In the genomic region with DNA sequence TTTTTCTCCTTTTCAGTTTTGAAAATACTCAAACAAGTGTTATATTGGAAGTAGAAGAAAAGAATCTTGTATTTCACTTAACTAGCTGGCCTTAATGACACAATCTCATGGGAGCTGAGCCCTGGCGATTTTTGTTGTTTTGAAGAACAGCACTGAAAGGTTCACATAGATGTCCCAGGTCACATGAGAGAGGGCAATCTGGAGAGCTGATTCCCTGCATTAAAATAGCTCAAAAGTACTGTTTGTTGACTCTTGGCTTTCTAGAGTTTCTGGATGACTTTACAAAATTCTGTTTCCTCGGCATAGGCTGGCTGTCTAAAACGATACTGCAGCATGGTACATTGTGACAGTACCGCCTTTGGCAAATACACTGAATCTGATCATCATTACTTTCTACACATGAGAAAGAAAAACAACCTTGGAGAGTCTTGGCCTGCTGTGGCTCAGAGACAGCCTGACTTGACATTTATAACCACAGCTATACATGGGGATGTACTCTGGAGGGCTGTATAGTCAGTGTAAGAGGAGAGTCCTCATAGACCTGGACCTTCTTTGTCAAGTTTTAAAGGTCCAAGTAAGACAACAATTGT, we compare ENCODE assay signal across 20 cellular contexts.
A peak's percentile ranks its signal among the peaks of the same experiment; 100 is the strongest.
DNase-seq lines count a peak whose midpoint lies in the region; ATAC-seq and TF ChIP-seq lines count a peak whose summit lies in the region.
"Had no signal": no experiment of that assay in that cellular context is flagged by ENCODE, and none has a peak within 500 bp of the region (broad histone marks: within the 10 kb centered on the region; RNA-seq: fewer than 3 reads in every experiment).

No MANE protein-coding gene starts in this region.

- no peak overlapping the region for H3K27ac ChIP-seq in HEK293 (ENCODE audit: extremely low read depth, low read depth, low read length)
- H3K27ac ChIP-seq in spleen = peak overlapping the region in 7 of 8 donors; percentile 29 to 71 (median 59)
- no peak overlapping the region for H3K27ac ChIP-seq in H9 (ENCODE audit: insufficient read length, low read depth, low read length)
- H3K27ac ChIP-seq: foreskin keratinocyte had no signal

- H3K9me3 Mint-ChIP-seq in chondrocyte (ENCODE audit: low read depth) = no peaks in the 10 kb centered on the region
- no peaks in the 10 kb centered on the region for H3K9me3 Mint-ChIP-seq in H9
- H3K9me3 Mint-ChIP-seq: activated naive CD4-positive, alpha-beta T cell treated with anti-CD3 and anti-CD28 coated beads, Interleukin-2, amount 10 ng/mL, durations not matched to agents 7 days and 5 days; endodermal cell; T-helper 1 cell treated with Interleukin-12 subunit alpha and Interleukin-12 subunit beta and Interleukin-4 antibody, amounts not matched to agents 30 μg/mL and 1 μg/mL, for 36 hours had no signal

- no peak for TF ChIP-seq POLR2A in spleen (IDR thresholded peaks at IDR 0.05)

- H3K14ac ChIP-seq in H9 (ENCODE audit: insufficient read depth, low read length) = no peak overlapping the region

- H3K9ac ChIP-seq in H9 (ENCODE audit: extremely low read depth, insufficient read length, low read length) = no peak overlapping the region

- H4K91ac ChIP-seq in H9 (ENCODE audit: insufficient read length, low read depth, low read length) = no peak overlapping the region

- POLR2A ChIA-PET in HEK293 (lab: Yijun Ruan, JAX) = no interaction called here

- no peak overlapping the region for H2BK120ac ChIP-seq in H9 (ENCODE audit: low read depth, low read length, poor library complexity, severe bottlenecking)

- H3K4me3 Mint-ChIP-seq in chondrocyte (ENCODE audit: unreplicated experiment) = peak overlapping the region; percentile 73
- no peak overlapping the region for H3K4me3 Mint-ChIP-seq in H9
- H3K4me3 Mint-ChIP-seq: activated naive CD4-positive, alpha-beta T cell treated with anti-CD3 and anti-CD28 coated beads, Interleukin-2, amount 10 ng/mL, durations not matched to agents 7 days and 5 days; endodermal cell; T-helper 1 cell treated with Interleukin-12 subunit alpha and Interleukin-12 subunit beta and Interleukin-4 antibody, amounts not matched to agents 30 μg/mL and 1 μg/mL, for 36 hours had no signal

- peak; percentile 70 for ATAC-seq in left colon
- no peak for ATAC-seq in GM18867 (IDR thresholded peaks at IDR 0.05; ENCODE audit: unreplicated experiment)
- ATAC-seq: activated CD4-positive, CD25-positive, alpha-beta regulatory T cell treated with anti-CD3 and anti-CD28 coated beads, Interleukin-2, amount 50 U/mL, for 24 hours; foreskin keratinocyte; K562 had no signal

- H3K4me1 ChIP-seq in HEK293 (ENCODE audit: control insufficient read depth, insufficient read depth, low read length) (no peaks in the 10 kb centered on the region; the same call in 1 of the 2 replicates), spleen (no peaks in the 10 kb centered on the region), H9 (ENCODE audit: insufficient read depth, low read length) (peaks cover 25% of the 10 kb centered on the region; the same call in 1 of the 2 replicates)
- H3K4me1 ChIP-seq: foreskin keratinocyte had no signal

- no peak overlapping the region for H3K23ac ChIP-seq in H9 (ENCODE audit: insufficient read length, low read depth, low read length)

- H3K4me1 Mint-ChIP-seq in chondrocyte (ENCODE audit: low read depth) (peaks cover 48% of the 10 kb centered on the region), H9 (peaks cover 59 to 66% of the 10 kb centered on the region in 2 experiments)
- H3K4me1 Mint-ChIP-seq: activated naive CD4-positive, alpha-beta T cell treated with anti-CD3 and anti-CD28 coated beads, Interleukin-2, amount 10 ng/mL, durations not matched to agents 7 days and 5 days had no signal

- no peaks in the 10 kb centered on the region for H3K27me3 ChIP-seq in spleen (replicated peaks in 1 of 7)
- no peaks in the 10 kb centered on the region for H3K27me3 ChIP-seq in H9 (ENCODE audit: insufficient read depth, low read length)
- H3K27me3 ChIP-seq: foreskin keratinocyte had no signal

- no peak overlapping the region for H3K4me3 ChIP-seq in HEK293 (ENCODE audit: low read depth, low read length)
- peak overlapping the region in 6 of 8 donors; percentile 6 to 56 (median 21) for H3K4me3 ChIP-seq in spleen
- H3K4me3 ChIP-seq: K562 had no signal

- TF ChIP-seq CTCF in HEK293 (tag by site-specific recombination; IDR thresholded peaks at IDR 0.05) = no peak
- no peak for TF ChIP-seq CTCF in chondrocyte (IDR thresholded peaks at IDR 0.05)
- no peak for TF ChIP-seq CTCF in spleen (IDR thresholded peaks at IDR 0.05 in 8 of 11, conservative IDR thresholded peaks at IDR 0.05 in 3 of 11)
- no peak for TF ChIP-seq CTCF in H9 (conservative IDR thresholded peaks at IDR 0.05)

- H2BK20ac ChIP-seq in H9 (ENCODE audit: low read depth, low read length, poor library complexity, severe bottlenecking) = no peak overlapping the region

- H4K8ac ChIP-seq in H9 (replicated peaks; ENCODE audit: insufficient read length, low read depth, low read length) = no peak overlapping the region

- no peak overlapping the region for H3K4me2 ChIP-seq in H9 (ENCODE audit: insufficient read depth, insufficient read length, low read length)

- no peak overlapping the region for H2BK15ac ChIP-seq in H9 (ENCODE audit: low read depth, low read length)

- no peak overlapping the region for H4K5ac ChIP-seq in H9 (ENCODE audit: insufficient read length, low read depth, low read length)

- H3K79me1 ChIP-seq in H9 (ENCODE audit: insufficient read depth, low read depth, low read length, poor library complexity, severe bottlenecking) = no peaks in the 10 kb centered on the region

- 57 to 80% (median 58%) methylated on average over 4 of the region's 4 CpGs for WGBS in spleen, 5 donors
- no CpG with 5 or more reads among the region's 4 CpGs for WGBS in H9 (ENCODE audit: extremely low coverage, insufficient read length, low lambda C conversion rate)

- CTCF ChIA-PET in HEK293 (lab: Yijun Ruan, JAX) = interaction anchor here (0.6 to 1.6 kb wide), 5 partner anchors 8 to 366 kb away, joined by 3 to 6 read pairs (median 4); no protein-coding TSS in a partner anchor

- H3K36me3 Mint-ChIP-seq in chondrocyte (ENCODE audit: low read depth) (peaks cover 14% of the 10 kb centered on the region), H9 (ENCODE audit: insufficient read depth in 1 of 3, low read depth in 3 of 3) (peaks cover 0 to 23% (median 3%) of the 10 kb centered on the region in 3 experiments; a peak in 4 of 7 replicates)
- H3K36me3 Mint-ChIP-seq: activated naive CD4-positive, alpha-beta T cell treated with anti-CD3 and anti-CD28 coated beads, Interleukin-2, amount 10 ng/mL, durations not matched to agents 7 days and 5 days had no signal

- H3K27me3 Mint-ChIP-seq in chondrocyte (ENCODE audit: low read depth) (no peaks in the 10 kb centered on the region), H9 (ENCODE audit: low read depth) (no peaks in the 10 kb centered on the region)

- no peak overlapping the region for H3K18ac ChIP-seq in H9 (ENCODE audit: insufficient read length, low read depth, low read length)

- H3K56ac ChIP-seq in H9 (ENCODE audit: insufficient read length, low read depth, low read length) = no peak overlapping the region

- H3K27ac Mint-ChIP-seq in chondrocyte (ENCODE audit: unreplicated experiment) = peak overlapping the region; percentile 58
- peak overlapping the region in 1 of 3 experiments; percentile 27; a peak in 3 of 7 replicates for H3K27ac Mint-ChIP-seq in H9
- H3K27ac Mint-ChIP-seq: activated naive CD4-positive, alpha-beta T cell treated with anti-CD3 and anti-CD28 coated beads, Interleukin-2, amount 10 ng/mL, durations not matched to agents 7 days and 5 days; endodermal cell; T-helper 1 cell treated with Interleukin-12 subunit alpha and Interleukin-12 subunit beta and Interleukin-4 antibody, amounts not matched to agents 30 μg/mL and 1 μg/mL, for 36 hours had no signal

- intact Hi-C loops in left colon (cut with DNase I, micrococcal nuclease) (no loop called here), spleen (cut with DNase I; ENCODE audit: low total_unique reads) (no loop called here)

- no peaks in the 10 kb centered on the region for H4K20me1 ChIP-seq in H9 (ENCODE audit: control insufficient read depth, insufficient read depth, insufficient read length)

- no peak overlapping the region for H3T11ph ChIP-seq in H9 (ENCODE audit: low read length)

- H3K23me2 ChIP-seq in H9 (ENCODE audit: insufficient read length, low read depth, low read length, poor library complexity, severe bottlenecking) = no peaks in the 10 kb centered on the region

- H3K9me3 ChIP-seq in HEK293 (ENCODE audit: control insufficient read depth, insufficient read depth, low read depth, low read length) (no peaks in the 10 kb centered on the region), spleen (no peaks in the 10 kb centered on the region), H9 (ENCODE audit: control insufficient read depth, low read depth, low read length) (no peaks in the 10 kb centered on the region)

- H2BK5ac ChIP-seq in H9 (ENCODE audit: insufficient read length, low read length) = no peak overlapping the region

- no peaks in the 10 kb centered on the region for H3K36me3 ChIP-seq in HEK293 (ENCODE audit: control insufficient read depth in 2 of 2, insufficient read depth in 1 of 2, low read length in 2 of 2)
- peaks cover 0 to 17% (median 0%) of the 10 kb centered on the region in 6 donors for H3K36me3 ChIP-seq in spleen

- no peak overlapping the region for H2AFZ ChIP-seq in H9 (ENCODE audit: low read length)

- H3K79me2 ChIP-seq in H9 (ENCODE audit: insufficient read depth, low read length) = no peaks in the 10 kb centered on the region

- H3K4ac ChIP-seq in H9 (ENCODE audit: low read depth, low read length) = no peak overlapping the region

- no peak overlapping the region for H2BK12ac ChIP-seq in H9 (ENCODE audit: insufficient read length, low read depth, low read length)

- no peak overlapping the region for H2AK5ac ChIP-seq in H9 (ENCODE audit: insufficient read length, low read length)

- DNase-seq in chondrocyte (ENCODE audit: low spot score) (no peak), left colon (no peak), spleen (no peak), D341Med (ENCODE audit: low spot score) (no peak), HuH-7.5 (ENCODE audit: low spot score) (no peak), H9 (no peak)
- DNase-seq: activated CD8-positive, alpha-beta memory T cell treated with anti-CD3 and anti-CD28 coated beads, Interleukin-2, amount 50 U/mL, for 48 hours; activated naive CD4-positive, alpha-beta T cell treated with anti-CD3 and anti-CD28 coated beads, Interleukin-2, amount 10 ng/mL, durations not matched to agents 7 days and 5 days; COR-L47; endodermal cell; foreskin keratinocyte; GDM1; NCI-H1105 treated with DMSO at 0.1 percent for 48 hours; nucleus accumbens; stimulated activated naive CD4-positive, alpha-beta T cell had no signal

TF ChIP-seq in HEK293, 187 proteins besides CTCF, POLR2A, EP300 and RAD21 (continues in another document):
- TF ChIP-seq ZNF677 (tag by site-specific recombination; IDR thresholded peaks at IDR 0.05) = no peak
- no peak for TF ChIP-seq ZNF548 (tag by site-specific recombination; IDR thresholded peaks at IDR 0.05)
- no peak for TF ChIP-seq ZNF426 (tag by site-specific recombination; IDR thresholded peaks at IDR 0.05)

Comparison
In these comparisons a context has a peak if more than half of its experiments do, and no peak if none do; other contexts are left out.
1. H3K27ac ChIP-seq: peak in spleen (7 of 8); none in HEK293 (single experiment) and H9 (single experiment).